8 cellular contexts compared by ENCODE assay signal in genomic region chr3:112642912-112643506, GRCh38. TPM values are rescaled to one million over a fixed set of nuclear protein-coding genes. Genes with fewer than 3 reads are reported as not detected.
DNase-seq lines count a peak whose midpoint lies in the region; ATAC-seq and TF ChIP-seq lines count a peak whose summit lies in the region.

No MANE protein-coding gene starts in this region.

- H3K9ac ChIP-seq in ES-I3 (ENCODE audit: low read depth, low read length) = peak overlapping the region; percentile 36; the same call in 1 of the 2 replicates

- no peaks in the 10 kb centered on the region for H3K36me3 ChIP-seq in ES-I3 (ENCODE audit: insufficient read depth, low read length)
- H3K36me3 ChIP-seq in HAP-1 (replicated peaks) = no peaks in the 10 kb centered on the region
- H3K36me3 ChIP-seq in RWPE2 (ENCODE audit: low read depth) = no peaks in the 10 kb centered on the region
- H3K36me3 ChIP-seq in gastroesophageal sphincter = no peaks in the 10 kb centered on the region
- H3K36me3 ChIP-seq in ovary = no peaks in the 10 kb centered on the region
- no peaks in the 10 kb centered on the region for H3K36me3 ChIP-seq in thyroid gland

- TF ChIP-seq EP300 in gastroesophageal sphincter (IDR thresholded peaks at IDR 0.05) (no peak), ovary (IDR thresholded peaks at IDR 0.05) (no peak)

- H3K27ac ChIP-seq in RWPE2 (ENCODE audit: poor library complexity, severe bottlenecking) = peak overlapping the region; percentile 79
- H3K27ac ChIP-seq in gastroesophageal sphincter = peak overlapping the region in 2 of 4 donors; percentile 85 to 87
- no peak overlapping the region for H3K27ac ChIP-seq in ovary
- peak overlapping the region in 1 of 3 donors; percentile 19 for H3K27ac ChIP-seq in thyroid gland

- WGBS in gastroesophageal sphincter (ENCODE audit: low coverage in 1 of 2), 2 donors = 4 to 5% methylated on average over 3 to 10 of the region's 10 CpGs
- WGBS in ovary, 3 donors = 3 to 4% (median 4%) methylated on average over 10 of the region's 10 CpGs
- 9 to 13% methylated on average over 10 of the region's 10 CpGs for WGBS in thyroid gland, 2 donors

- in situ Hi-C loops in HAP-1 (cut with MboI; ENCODE audit: low sequenced_read_pairs) = loop anchor here (10.0 to 25.0 kb wide), 2 partner anchors 342 to 644 kb away; no protein-coding TSS in a partner anchor

- H3K27me3 ChIP-seq in HAP-1 (ENCODE audit: low read depth) (no peaks in the 10 kb centered on the region), RWPE2 (ENCODE audit: insufficient read depth, poor library complexity, severe bottlenecking) (no peaks in the 10 kb centered on the region), gastroesophageal sphincter (no peaks in the 10 kb centered on the region), ovary (no peaks in the 10 kb centered on the region), thyroid gland (no peaks in the 10 kb centered on the region)

- TF ChIP-seq POLR2A in gastroesophageal sphincter (IDR thresholded peaks at IDR 0.05) (no peak), ovary (IDR thresholded peaks at IDR 0.05) (no peak), thyroid gland (IDR thresholded peaks at IDR 0.05) (no peak)

- ATAC-seq in RWPE2 (ENCODE audit: low read depth) = peak; percentile 77
- peak; percentile 64 for ATAC-seq in gastroesophageal sphincter

- no peak overlapping the region for H3K4me3 ChIP-seq in HAP-1
- no peak overlapping the region for H3K4me3 ChIP-seq in RWPE2 (ENCODE audit: severe bottlenecking)
- H3K4me3 ChIP-seq in gastroesophageal sphincter = peak overlapping the region; percentile 18 to 24
- no peak overlapping the region for H3K4me3 ChIP-seq in ovary
- no peak overlapping the region for H3K4me3 ChIP-seq in thyroid gland (replicated peaks in 1 of 3)

- intact Hi-C loops in ovary (cut with DNase I) = loop anchor here (5.0 to 10.0 kb wide), 7 partner anchors 58 to 342 kb away; partner anchors contain the start of genes CD200R1 (in 2 of the 4) and CD200 (in 1 of the 4)
- intact Hi-C loops in thyroid gland (cut with DNase I) = loop anchor here (5.0 kb wide), 3 partner anchors 54 to 174 kb away; no protein-coding TSS in a partner anchor

- peak; percentile 86 to 92 for DNase-seq in HAP-1 (ENCODE audit: low spot score in 2 of 2)
- DNase-seq in M059J (ENCODE audit: low read depth) = peak; percentile 95
- peak; percentile 85 for DNase-seq in RWPE2 (ENCODE audit: low spot score)
- DNase-seq in activated T-helper 9 cell treated with anti-CD3 and anti-CD28 coated beads, Interleukin-2, amount 50 U/mL, for 16 hours (ENCODE audit: low read depth) = peak; percentile 66
- peak; percentile 79 to 91 (median 85) for DNase-seq in ovary
- peak; percentile 87 to 91 for DNase-seq in thyroid gland

- H3K4me1 ChIP-seq in ES-I3 (ENCODE audit: insufficient read depth, low read length) = peaks cover 53% of the 10 kb centered on the region
- H3K4me1 ChIP-seq in HAP-1 = peaks cover 26% of the 10 kb centered on the region
- peaks cover 40% of the 10 kb centered on the region for H3K4me1 ChIP-seq in RWPE2 (ENCODE audit: insufficient read depth, poor library complexity, severe bottlenecking)
- peaks cover 2 to 76% (median 12%) of the 10 kb centered on the region in 3 donors for H3K4me1 ChIP-seq in gastroesophageal sphincter
- peaks cover 10% of the 10 kb centered on the region for H3K4me1 ChIP-seq in ovary (ENCODE audit: insufficient read depth)
- H3K4me1 ChIP-seq in thyroid gland = peaks cover 39 to 52% of the 10 kb centered on the region in 2 donors

- TF ChIP-seq CTCF in RWPE2 (IDR thresholded peaks at IDR 0.05; ENCODE audit: poor library complexity, severe bottlenecking) (peak; percentile 94), gastroesophageal sphincter (IDR thresholded peaks at IDR 0.05) (peak; percentile 53 to 93 (median 78)), ovary (IDR thresholded peaks at IDR 0.05) (peak; percentile 59 to 75 (median 74)), thyroid gland (IDR thresholded peaks at IDR 0.05) (peak; percentile 36 to 98 (median 86))

- H3K9me3 ChIP-seq in ES-I3 (ENCODE audit: control insufficient read depth, insufficient read depth, low read length) (no peaks in the 10 kb centered on the region), HAP-1 (no peaks in the 10 kb centered on the region), RWPE2 (ENCODE audit: severe bottlenecking) (no peaks in the 10 kb centered on the region), gastroesophageal sphincter (no peaks in the 10 kb centered on the region), ovary (no peaks in the 10 kb centered on the region), thyroid gland (no peaks in the 10 kb centered on the region)

RNA-seq across cellular contexts. Expression of gene CCDC80, which starts 2.1 kb away (rescaled TPM):
- total RNA-seq in M059J (2014; rRNA removed; shearing (Covaris generic)) = 136 and 288 TPM in 2 replicates
- total RNA-seq in gastroesophageal sphincter (100 to 1,000 TPM in 2 of 4 donors, 10 to 100 TPM in 2; 30.8 to 208 (median 138) TPM), ovary (100 to 1,000 TPM in 3 of 7 donors, 10 to 100 TPM in 4; 13.2 to 256 (median 92.2) TPM), thyroid gland (100 to 1,000 TPM in 1 of 4 donors, 10 to 100 TPM in 3; 41.5 to 100 (median 63.7) TPM)
- polyA plus RNA-seq in ovary = 100 to 1,000 TPM in 1 of 2 donors, 10 to 100 TPM in 1; 61.4 to 539 TPM

Comparison
In these comparisons a context has a peak if more than half of its experiments do, and no peak if none do; other contexts are left out.
1. H3K4me3 ChIP-seq: peak in gastroesophageal sphincter (2 of 2); none in HAP-1 (single experiment), RWPE2 (single experiment), ovary (single experiment) and thyroid gland (0 of 3).
2. Peak in every context shown above with its lines, with median percentiles within 50 percentile points of each other: DNase-seq and CTCF ChIP-seq.